In genomic region chr9:93959739-93960154, GRCh38 we compare ENCODE assay signal across 18 cellular contexts. TPM values are rescaled to one million over a fixed set of nuclear protein-coding genes. Genes with fewer than 3 reads are reported as not detected.
DNase-seq lines count a peak whose midpoint lies in the region; ATAC-seq and TF ChIP-seq lines count a peak whose summit lies in the region.
"Had no signal": no experiment of that assay in that cellular context is flagged by ENCODE, and none has a peak within 500 bp of the region (broad histone marks: within the 10 kb centered on the region; RNA-seq: fewer than 3 reads in every experiment).

No MANE protein-coding gene starts in this region.

- intact Hi-C loops in CD14-positive monocyte (cut with micrococcal nuclease): loop anchor here (5.0 kb wide), 2 partner anchors 132 to 797 kb away; no protein-coding TSS in a partner anchor
- intact Hi-C loops in dendritic cell treated with granulocyte-macrophage colony-stimulating factor and Interleukin-4, amounts not matched to agents 40 ng/mL and 50 ng/mL, for 4 days (cut with micrococcal nuclease): loop anchor here (5.0 kb wide), 1 partner anchor 208 kb away; no protein-coding TSS in a partner anchor

- H3K4me1 Mint-ChIP-seq in CD14-positive monocyte (peaks cover 41% of the 10 kb centered on the region), GM23338 (peaks cover 35% of the 10 kb centered on the region), nephron progenitor cell (peaks cover 25% of the 10 kb centered on the region)
- peaks cover 40% of the 10 kb centered on the region for H3K4me1 Mint-ChIP-seq in dendritic cell treated with granulocyte-macrophage colony-stimulating factor and Interleukin-4, amounts not matched to agents 40 ng/mL and 50 ng/mL, for 4 days (ENCODE audit: low read depth)

- H3K9me3 Mint-ChIP-seq in CD14-positive monocyte (peaks cover 0 to 40% (median 30%) of the 10 kb centered on the region in 7 donors), GM23338 (peaks cover 7% of the 10 kb centered on the region), nephron progenitor cell (no peaks in the 10 kb centered on the region)
- H3K9me3 Mint-ChIP-seq in dendritic cell treated with granulocyte-macrophage colony-stimulating factor and Interleukin-4, amounts not matched to agents 40 ng/mL and 50 ng/mL, for 4 days: no peaks in the 10 kb centered on the region

- no peaks in the 10 kb centered on the region for H3K79me2 ChIP-seq in GM23338 (replicated peaks; ENCODE audit: insufficient read depth)

- H3K4me3 Mint-ChIP-seq in CD14-positive monocyte: peak overlapping the region; percentile 37 to 91
- peak overlapping the region; percentile 60 for H3K4me3 Mint-ChIP-seq in GM23338
- H3K4me3 Mint-ChIP-seq in dendritic cell treated with granulocyte-macrophage colony-stimulating factor and Interleukin-4, amounts not matched to agents 40 ng/mL and 50 ng/mL, for 4 days: peak overlapping the region; percentile 59
- peak overlapping the region; percentile 72 for H3K4me3 Mint-ChIP-seq in nephron progenitor cell

- H3K4me3 ChIP-seq in GM23338: peak overlapping the region; percentile 61

- no peak overlapping the region for H3K27ac ChIP-seq in GM23338 (ENCODE audit: low read depth)
- H3K27ac ChIP-seq: colonic mucosa, heart right ventricle, Peyer's patch, transverse colon had no signal

- no peaks in the 10 kb centered on the region for H3K9me2 ChIP-seq in GM23338 (ENCODE audit: insufficient read depth)

- peaks cover 78% of the 10 kb centered on the region for H3K27me3 ChIP-seq in GM23338 (ENCODE audit: insufficient read depth)

- TF ChIP-seq CTCF in CD14-positive monocyte (IDR thresholded peaks at IDR 0.05) (no peak), GM23338 (conservative IDR thresholded peaks at IDR 0.05; ENCODE audit: low read depth in 2 of 2) (no peak), nephron progenitor cell (IDR thresholded peaks at IDR 0.05) (no peak), GM13976 (IDR thresholded peaks at IDR 0.05; ENCODE audit: borderline replicate concordance, control extremely low read depth, extremely low read depth, insufficient read depth, missing control alignments) (no peak)

- ATAC-seq in GM23338 (no peak), GM18519 (IDR thresholded peaks at IDR 0.05; ENCODE audit: low FRiP score, unreplicated experiment) (no peak), HG03354 (IDR thresholded peaks at IDR 0.05; ENCODE audit: poor library complexity, severe bottlenecking, unreplicated experiment) (no peak)

- H3K36me3 ChIP-seq in GM23338 (ENCODE audit: insufficient read depth): no peaks in the 10 kb centered on the region
- H3K36me3 ChIP-seq: BE2C, colonic mucosa, heart right ventricle, Peyer's patch, transverse colon had no signal

- in situ Hi-C loops in GM13976 (cut with MboI; ENCODE audit: low sequenced_read_pairs, unreplicated experiment): loop anchor here (25.0 kb wide), 1 partner anchor 272 kb away; no protein-coding TSS in a partner anchor

- H3K4me2 ChIP-seq in GM23338: peak overlapping the region; percentile 82

- no peak overlapping the region for H2AFZ ChIP-seq in GM23338

- peaks cover 10% of the 10 kb centered on the region; the same call in 1 of the 2 replicates for H3F3A ChIP-seq in GM23338 (replicated peaks; ENCODE audit: low read depth)

- H3K27me3 Mint-ChIP-seq in CD14-positive monocyte (ENCODE audit: low read depth in 3 of 3) (peaks cover 74 to 90% (median 84%) of the 10 kb centered on the region in 3 donors), GM23338 (ENCODE audit: insufficient read depth, low read depth, poor library complexity) (peaks cover 77% of the 10 kb centered on the region), nephron progenitor cell (ENCODE audit: low read depth, poor library complexity) (peaks cover 94% of the 10 kb centered on the region)
- peaks cover 81% of the 10 kb centered on the region for H3K27me3 Mint-ChIP-seq in dendritic cell treated with granulocyte-macrophage colony-stimulating factor and Interleukin-4, amounts not matched to agents 40 ng/mL and 50 ng/mL, for 4 days

- peaks cover 18% of the 10 kb centered on the region; the same call in 1 of the 2 replicates for H4K20me1 ChIP-seq in GM23338 (replicated peaks; ENCODE audit: insufficient read depth)

- H3K36me3 Mint-ChIP-seq in CD14-positive monocyte: peaks cover 8 to 11% of the 10 kb centered on the region in 2 donors
- peaks cover 3% of the 10 kb centered on the region; the same call in 1 of the 3 replicates for H3K36me3 Mint-ChIP-seq in GM23338 (ENCODE audit: low read depth)
- no peaks in the 10 kb centered on the region for H3K36me3 Mint-ChIP-seq in dendritic cell treated with granulocyte-macrophage colony-stimulating factor and Interleukin-4, amounts not matched to agents 40 ng/mL and 50 ng/mL, for 4 days (ENCODE audit: low read depth)
- no peaks in the 10 kb centered on the region for H3K36me3 Mint-ChIP-seq in nephron progenitor cell (ENCODE audit: low read depth)

- peak overlapping the region in 1 of 7 donors; percentile 35 for H3K27ac Mint-ChIP-seq in CD14-positive monocyte
- H3K27ac Mint-ChIP-seq in GM23338: no peak overlapping the region
- no peak overlapping the region for H3K27ac Mint-ChIP-seq in dendritic cell treated with granulocyte-macrophage colony-stimulating factor and Interleukin-4, amounts not matched to agents 40 ng/mL and 50 ng/mL, for 4 days
- no peak overlapping the region for H3K27ac Mint-ChIP-seq in nephron progenitor cell

- DNase-seq in CD14-positive monocyte (ENCODE audit: low spot score) (peak; percentile 3), GM23338 (ENCODE audit: low spot score) (no peak), nephron progenitor cell (no peak), GM13976 (ENCODE audit: low spot score) (no peak)
- DNase-seq: activated CD4-positive, CD25-positive, alpha-beta regulatory T cell; anterior cingulate cortex; BE2C; erythroblast; heart right ventricle; NCI-H2081; NCI-H526 treated with DMSO at 0.1 percent for 48 hours had no signal

- H3K4me1 ChIP-seq in GM23338 (ENCODE audit: insufficient read depth): peaks cover 51% of the 10 kb centered on the region
- H3K4me1 ChIP-seq: BE2C had no signal

TF ChIP-seq in GM23338, 12 proteins besides CTCF, POLR2A, EP300 and RAD21:
- TF ChIP-seq CREB1 (CRISPR knock-in tag; IDR thresholded peaks at IDR 0.05; ENCODE audit: low read depth): no peak
- TF ChIP-seq EZH2 (IDR thresholded peaks at IDR 0.05; ENCODE audit: low read depth, unreplicated experiment): peak; percentile 90

RNA-seq across cellular contexts. Expression of gene BARX1, which starts 4.6 kb away (rescaled TPM):
- polyA plus RNA-seq in CD14-positive monocyte (not detected), GM23338 (2016; fragmentation: Nextera tagmentation; extraction: Ambion mirVana) (0.87 and 1.1 TPM in 2 replicates)
- 1.6 and 2.1 TPM in 2 replicates for total RNA-seq in GM23338 (2014; rRNA removed; shearing (Covaris generic))
- total RNA-seq: colonic mucosa, Peyer's patch, pulmonary artery endothelial cell, transverse colon had no signal
